Comparison of ENCODE assay signal across 1 cellular context in genomic region chr3:126402178-126402577, GRCh38.
TF ChIP-seq lines count a peak whose summit lies in the region.

No MANE protein-coding gene starts in this region.

TF ChIP-seq in H1, 55 proteins besides CTCF, POLR2A, EP300 and RAD21:
- TF ChIP-seq SP1 (IDR thresholded peaks at IDR 0.05; ENCODE audit: low read depth, low read length) = no peak
- no peak for TF ChIP-seq KDM4A (IDR thresholded peaks at IDR 0.05; ENCODE audit: low read depth, low read length, severe bottlenecking)
- no peak for TF ChIP-seq POLR2AphosphoS5 (IDR thresholded peaks at IDR 0.05; ENCODE audit: low read depth, low read length)
- TF ChIP-seq NRF1 (IDR thresholded peaks at IDR 0.05; ENCODE audit: low read depth, low read length) = no peak
- TF ChIP-seq ZNF274 (IDR thresholded peaks at IDR 0.05; ENCODE audit: borderline replicate concordance, extremely low read depth, low read length) = no peak
- no peak for TF ChIP-seq ATF2 (IDR thresholded peaks at IDR 0.05; ENCODE audit: low read length)
- no peak for TF ChIP-seq MAX (IDR thresholded peaks at IDR 0.05)
- no peak for TF ChIP-seq JUND (IDR thresholded peaks at IDR 0.05; ENCODE audit: low read length)
- no peak for TF ChIP-seq CREB1 (IDR thresholded peaks at IDR 0.05)
